In the genomic region with DNA sequence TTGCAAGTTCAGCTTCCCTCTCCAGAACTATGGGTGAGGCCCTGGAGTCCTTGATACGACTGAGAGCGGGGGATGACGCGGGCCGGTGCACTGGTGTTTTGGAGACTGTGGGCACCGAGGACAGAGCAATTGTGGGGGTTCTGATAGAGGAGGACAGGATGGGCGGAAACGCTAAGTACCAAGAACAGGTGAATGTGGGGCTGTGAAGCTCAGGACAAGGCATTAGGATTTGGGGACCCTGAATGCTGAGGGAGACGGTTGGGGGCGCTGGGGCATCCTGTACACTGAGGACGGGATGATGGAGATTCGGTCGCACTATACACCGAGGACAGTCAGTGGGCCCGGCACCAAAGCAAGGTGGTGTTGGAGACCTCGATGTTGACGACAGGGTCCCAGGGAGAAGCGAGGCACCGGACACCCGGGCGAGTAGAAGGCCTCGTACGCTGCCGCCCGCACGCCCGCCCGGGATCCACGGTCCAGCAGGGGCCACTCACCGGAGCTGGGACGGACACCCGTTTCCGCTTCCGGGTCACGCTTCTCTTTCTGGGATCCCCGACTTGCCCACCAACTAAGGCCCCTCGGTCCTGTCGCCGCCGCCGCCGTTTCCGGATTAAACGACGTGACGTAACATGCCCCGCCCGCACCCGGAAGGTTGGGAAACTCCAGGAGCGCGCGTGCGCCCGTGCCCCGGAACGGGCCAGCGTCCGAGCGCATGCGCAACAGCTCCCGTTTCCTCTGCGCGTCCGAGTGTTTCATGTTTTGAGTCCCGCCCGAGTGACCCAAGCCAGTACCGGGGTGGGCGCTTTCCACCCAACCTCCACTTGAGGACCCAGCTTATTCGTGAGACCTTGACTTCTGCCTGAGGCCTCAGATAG, we compare ENCODE assay signal across 1 cellular context.
TF ChIP-seq lines count a peak whose summit lies in the region.

Gene CHMP2A (minus strand): TSS at position 612 of the 875 bp plus-strand sequence. CDS start 893 bp downstream, outside the sequence.

TF ChIP-seq in IMR-90, 13 proteins besides CTCF, POLR2A, EP300 and RAD21 (continued from another document):
- peak; percentile 35; the same call in 1 of the 2 replicates for TF ChIP-seq USF2 (IDR thresholded peaks at IDR 0.05; ENCODE audit: low read depth, low read length)
- TF ChIP-seq BHLHE40 (IDR thresholded peaks at IDR 0.05; ENCODE audit: low read depth, low read length), result peak; percentile 84
- TF ChIP-seq FOS (IDR thresholded peaks at IDR 0.05; ENCODE audit: low read depth, low read length), result no peak
- TF ChIP-seq NFE2L2 (IDR thresholded peaks at IDR 0.05; ENCODE audit: low read depth, low read length), result no peak
- no peak for TF ChIP-seq SMC3 (IDR thresholded peaks at IDR 0.05; ENCODE audit: low read depth, low read length)
- no peak for TF ChIP-seq RFX5 (IDR thresholded peaks at IDR 0.05; ENCODE audit: low read depth, low read length)
TF ChIP-seq in IMR-90: peak in this region for 5.
